Comparison of ENCODE assay signal across 28 cellular contexts in genomic region chr4:148200960-148201359, GRCh38.
"Had no signal": no experiment of that assay in that cellular context is flagged by ENCODE, and none has a peak within 500 bp of the region (broad histone marks: within the 10 kb centered on the region; RNA-seq: fewer than 3 reads in every experiment).

No MANE protein-coding gene starts in this region.

- DNase-seq: dermis blood vessel endothelial cell; effector memory CD4-positive, alpha-beta T cell; foreskin melanocyte; glutamatergic neuron; heart right ventricle; hippocampal formation; left colon; mesenchymal stem cell; naive thymus-derived CD4-positive, alpha-beta T cell; stimulated activated CD4-positive, alpha-beta T cell treated with anti-CD3 and anti-CD28 coated beads, Interleukin-12 subunit alpha, Interleukin-12 subunit beta, amount 100 ng/mL, for 4 hours; stimulated activated CD4-positive, alpha-beta T cell treated with anti-CD3 and anti-CD28 coated beads, Interleukin-1b, Interleukin-23, amount 100 ng/mL, for 48 hours; stimulated activated CD4-positive, alpha-beta T cell treated with anti-CD3 and anti-CD28 coated beads, Interleukin-4, amount 100 ng/mL, for 4 hours; stimulated activated naive B cell treated with anti-CD40 and anti-IgM and Interleukin-4, amounts not matched to agents 10 μg/mL and 1 μg/mL and 100 μg/mL, for 72 hours; stimulated activated naive CD8-positive, alpha-beta T cell treated with anti-CD3 and anti-CD28 coated beads, Interleukin-15, amount 100 ng/mL, for 72 hours; transverse colon had no signal

- H3K4me3 ChIP-seq: coronary artery, esophagus muscularis mucosa, heart right ventricle, neural progenitor cell, smooth muscle cell, suprapubic skin, transverse colon, vagina had no signal

- H3K27me3 Mint-ChIP-seq: naive thymus-derived CD4-positive, alpha-beta T cell; progenitor cell of endocrine pancreas; stimulated activated naive B cell treated with anti-CD40 and anti-IgM and Interleukin-4, amounts not matched to agents 10 μg/mL and 1 μg/mL and 100 μg/mL, for 72 hours; stimulated activated naive CD8-positive, alpha-beta T cell treated with anti-CD3 and anti-CD28 coated beads, Interleukin-15, amount 100 ng/mL, for 72 hours had no signal

- H3K9me3 Mint-ChIP-seq: mesothelial cell of epicardium; naive thymus-derived CD4-positive, alpha-beta T cell; nephron; neural progenitor cell; stimulated activated naive CD8-positive, alpha-beta T cell treated with anti-CD3 and anti-CD28 coated beads, Interleukin-15, amount 100 ng/mL, for 72 hours had no signal

- H3K4me1 Mint-ChIP-seq: stimulated activated naive B cell treated with anti-CD40 and anti-IgM and Interleukin-4, amounts not matched to agents 10 μg/mL and 1 μg/mL and 100 μg/mL, for 72 hours had no signal

- H3K4me1 ChIP-seq: parathyroid adenoma had no signal

- H3K36me3 Mint-ChIP-seq: mesothelial cell of epicardium, neural progenitor cell had no signal

- H3K9ac ChIP-seq: neural progenitor cell, parathyroid adenoma had no signal

- H3K4me3 Mint-ChIP-seq: mesothelial cell of epicardium; naive thymus-derived CD4-positive, alpha-beta T cell; nephron; neural progenitor cell; stimulated activated naive B cell treated with anti-CD40 and anti-IgM and Interleukin-4, amounts not matched to agents 10 μg/mL and 1 μg/mL and 100 μg/mL, for 72 hours; stimulated activated naive CD8-positive, alpha-beta T cell treated with anti-CD3 and anti-CD28 coated beads, Interleukin-15, amount 100 ng/mL, for 72 hours had no signal

- H3K27ac Mint-ChIP-seq: mesothelial cell of epicardium; neural progenitor cell; stimulated activated naive B cell treated with anti-CD40 and anti-IgM and Interleukin-4, amounts not matched to agents 10 μg/mL and 1 μg/mL and 100 μg/mL, for 72 hours; stimulated activated naive CD8-positive, alpha-beta T cell treated with anti-CD3 and anti-CD28 coated beads, Interleukin-15, amount 100 ng/mL, for 72 hours had no signal

- H3K27me3 ChIP-seq: esophagus muscularis mucosa, heart right ventricle, neural progenitor cell, suprapubic skin, transverse colon, vagina had no signal

- H3K36me3 ChIP-seq: esophagus muscularis mucosa, heart right ventricle, suprapubic skin, transverse colon, vagina had no signal

- H3K27ac ChIP-seq: coronary artery, esophagus muscularis mucosa, neural progenitor cell, parathyroid adenoma, suprapubic skin, transverse colon, vagina had no signal

- H2AFZ ChIP-seq: neural progenitor cell, parathyroid adenoma had no signal

- FAIRE-seq: endothelial cell of umbilical vein, islet of Langerhans had no signal

- H3K9me3 ChIP-seq: esophagus muscularis mucosa, heart right ventricle, suprapubic skin, transverse colon, vagina had no signal

- ATAC-seq: left colon; naive thymus-derived CD4-positive, alpha-beta T cell; sciatic nerve; stimulated activated naive CD8-positive, alpha-beta T cell treated with anti-CD3 and anti-CD28 coated beads, Interleukin-15, amount 100 ng/mL, for 72 hours had no signal

- H3K4me2 ChIP-seq: smooth muscle cell had no signal
